ENCODE assay signal across 10 cellular contexts in genomic region chrX:129981207-129981553, GRCh38. TPM values are rescaled to one million over a fixed set of nuclear protein-coding genes. Genes with fewer than 3 reads are reported as not detected.
DNase-seq lines count a peak whose midpoint lies in the region; ATAC-seq, FAIRE-seq and TF ChIP-seq lines count a peak whose summit lies in the region.
"Had no signal": no experiment of that assay in that cellular context is flagged by ENCODE, and none has a peak within 500 bp of the region (broad histone marks: within the 10 kb centered on the region; RNA-seq: fewer than 3 reads in every experiment).

No MANE protein-coding gene starts in this region.

- no peaks in the 10 kb centered on the region for H4K20me1 ChIP-seq in GM12878 (ENCODE audit: control insufficient read depth, insufficient read depth)

- H3K56ac ChIP-seq in mesendoderm (ENCODE audit: low read length), result peak overlapping the region; percentile 76

- H3K9me3 ChIP-seq in GM12878 (replicated peaks; ENCODE audit: control insufficient read depth, insufficient read depth, low read length), result no peaks in the 10 kb centered on the region; the same call in 2 of the 3 replicates
- H3K9me3 ChIP-seq: spleen had no signal

- H4K8ac ChIP-seq in mesendoderm (ENCODE audit: low read depth, low read length), result no peak overlapping the region

- H2BK5ac ChIP-seq in mesendoderm (ENCODE audit: low read length), result no peak overlapping the region

- H4K5ac ChIP-seq in mesendoderm (ENCODE audit: low read length), result no peak overlapping the region

- no peak overlapping the region for H2AFZ ChIP-seq in GM12878 (ENCODE audit: control insufficient read depth, low read depth, low read length)

- TF ChIP-seq EP300 in GM12878 (IDR thresholded peaks at IDR 0.05; ENCODE audit: borderline replicate concordance in 1 of 2, control insufficient read depth in 1 of 2, low read depth in 2 of 2, low read length in 2 of 2), result no peak

- H3K79me1 ChIP-seq in mesendoderm (ENCODE audit: low read length), result no peaks in the 10 kb centered on the region

- no peak overlapping the region for H3K23ac ChIP-seq in mesendoderm (ENCODE audit: low read length)

- CTCF ChIA-PET in GM12878 (lab: Yijun Ruan, JAX), result no interaction called here

- no peak overlapping the region for H2BK15ac ChIP-seq in mesendoderm (replicated peaks; ENCODE audit: low read depth)

- H3K27me3 Mint-ChIP-seq in stimulated activated naive CD8-positive, alpha-beta T cell treated with anti-CD3 and anti-CD28 coated beads, Interleukin-15, Interleukin-2, amounts not matched to agents 100 ng/mL and 50 ng/mL, for 24 hours, result no peaks in the 10 kb centered on the region
- no peaks in the 10 kb centered on the region for H3K27me3 Mint-ChIP-seq in stimulated activated naive CD8-positive, alpha-beta T cell treated with anti-CD3 and anti-CD28 coated beads, Interleukin-15, amount 100 ng/mL, for 72 hours
- peaks cover 6% of the 10 kb centered on the region for H3K27me3 Mint-ChIP-seq in nephron progenitor cell (ENCODE audit: low read depth, poor library complexity)

- no peak for FAIRE-seq in GM12878 (lab: Jason Lieb, UNC)

- no TSS peak for BruUV-seq in GM12878 (replicated peaks; lab: Mats Ljungman, UMichigan)

- H3K36me3 Mint-ChIP-seq in stimulated activated naive CD8-positive, alpha-beta T cell treated with anti-CD3 and anti-CD28 coated beads, Interleukin-15, Interleukin-2, amounts not matched to agents 100 ng/mL and 50 ng/mL, for 24 hours (ENCODE audit: low read depth), result no peaks in the 10 kb centered on the region
- H3K36me3 Mint-ChIP-seq in nephron progenitor cell (ENCODE audit: low read depth), result peaks cover 6% of the 10 kb centered on the region

- intact Hi-C loops in GM12878 (cut with micrococcal nuclease; ENCODE audit: unreplicated experiment), result no loop called here

- TF ChIP-seq RAD21 in GM12878 (IDR thresholded peaks at IDR 0.05; ENCODE audit: insufficient read depth, low read depth, low read length), result no peak

- TF ChIP-seq POLR2A in GM12878 (IDR thresholded peaks at IDR 0.05; ENCODE audit: low read depth, low read length), result no peak

- TF ChIP-seq CTCF in GM12878 (IDR thresholded peaks at IDR 0.05 in 2 of 3, conservative IDR thresholded peaks at IDR 0.05 in 1 of 3; ENCODE audit: control insufficient read depth in 2 of 3, extremely low read depth in 1 of 3, insufficient read depth in 1 of 3, low read depth in 3 of 3, low read length in 3 of 3) (no peak), nephron progenitor cell (IDR thresholded peaks at IDR 0.05) (no peak)

- SMC1A ChIA-PET in GM12878 (lab: Charles Lee; ENCODE audit: uncharacterized antibody, unreplicated experiment), result interaction anchor here (1.5 kb wide), 1 partner anchor 55 kb away, joined by 3 read pairs; no protein-coding TSS in a partner anchor

- H3K4me1 ChIP-seq in GM12878 (ENCODE audit: control insufficient read depth, insufficient read depth, low read length) (peaks cover 5% of the 10 kb centered on the region; the same call in 1 of the 2 replicates), mesendoderm (ENCODE audit: control insufficient read depth, low read depth, low read length) (no peaks in the 10 kb centered on the region)

- H3K4me3 ChIP-seq in GM12878 (peak overlapping the region; percentile 53; the same call in 1 of the 2 replicates), mesendoderm (ENCODE audit: low read length) (no peak overlapping the region)

- no peak overlapping the region for H2AK5ac ChIP-seq in mesendoderm (ENCODE audit: low read length)

- 38% methylated on average over 17 of the region's 17 CpGs for WGBS in GM12878 (ENCODE audit: insufficient coverage, insufficient replicate concordance, low lambda C conversion rate, missing lambda C conversion rate)
- no CpG with 5 or more reads among the region's 17 CpGs for WGBS in mesendoderm (ENCODE audit: extremely low coverage, insufficient coverage, low lambda C conversion rate)

- H3K27ac Mint-ChIP-seq in stimulated activated naive CD8-positive, alpha-beta T cell treated with anti-CD3 and anti-CD28 coated beads, Interleukin-15, Interleukin-2, amounts not matched to agents 100 ng/mL and 50 ng/mL, for 24 hours, result no peak overlapping the region
- peak overlapping the region in 1 of 2 donors; percentile 52 for H3K27ac Mint-ChIP-seq in stimulated activated naive CD8-positive, alpha-beta T cell treated with anti-CD3 and anti-CD28 coated beads, Interleukin-15, amount 100 ng/mL, for 72 hours
- H3K27ac Mint-ChIP-seq in nephron progenitor cell, result no peak overlapping the region

- H3K9ac ChIP-seq in GM12878 (ENCODE audit: control insufficient read depth, insufficient read depth, low read length) (no peak overlapping the region), mesendoderm (ENCODE audit: low read length) (peak overlapping the region; percentile 42)

- POLR2A ChIA-PET in GM12878 (lab: Charles Lee), result interaction anchor here (0.6 to 1.0 kb wide), 3 partner anchors 43 to 87 kb away, joined by 4 to 8 read pairs (median 4); no protein-coding TSS in a partner anchor

- H3K18ac ChIP-seq in mesendoderm (ENCODE audit: low read length), result no peak overlapping the region

- H3K27ac ChIP-seq in GM12878 (ENCODE audit: control insufficient read depth, insufficient read depth), result no peak overlapping the region
- H3K27ac ChIP-seq in mesendoderm (ENCODE audit: low read depth, low read length), result no peak overlapping the region

- H3K4me2 ChIP-seq in GM12878 (ENCODE audit: control insufficient read depth, insufficient read depth) (peak overlapping the region; percentile 74), mesendoderm (ENCODE audit: low read length) (peak overlapping the region; percentile 13)

- no peaks in the 10 kb centered on the region for H3K36me3 ChIP-seq in GM12878 (ENCODE audit: control insufficient read depth in 2 of 2, insufficient read depth in 2 of 2, low read length in 1 of 2)
- H3K36me3 ChIP-seq in mesendoderm (ENCODE audit: control insufficient read depth, insufficient read depth, low read length), result no peaks in the 10 kb centered on the region
- H3K36me3 ChIP-seq: spleen had no signal

- H3K27me3 ChIP-seq in GM12878 (replicated peaks in 1 of 2; ENCODE audit: control insufficient read depth in 2 of 2, insufficient read depth in 2 of 2, low read length in 1 of 2), result no peaks in the 10 kb centered on the region
- peaks cover 1% of the 10 kb centered on the region for H3K27me3 ChIP-seq in mesendoderm (ENCODE audit: insufficient read depth, low read length, poor library complexity)
- H3K27me3 ChIP-seq: spleen had no signal

- no peak overlapping the region for H2BK120ac ChIP-seq in mesendoderm (ENCODE audit: low read depth, low read length)

- in situ Hi-C loops in GM12878 (cut with MboI), result no loop called here

- RAD21 ChIA-PET in GM12878 (lab: Charles Lee; ENCODE audit: unreplicated experiment), result interaction anchor here (0.6 to 1.3 kb wide), 3 partner anchors 20 to 213 kb away, joined by 3 to 5 read pairs (median 3); no protein-coding TSS in a partner anchor

- H3K79me2 ChIP-seq in GM12878 (ENCODE audit: control insufficient read depth, insufficient read depth, low read length) (no peaks in the 10 kb centered on the region), mesendoderm (ENCODE audit: control insufficient read depth, insufficient read depth, low read length) (no peaks in the 10 kb centered on the region)

- H3K4ac ChIP-seq in mesendoderm (ENCODE audit: low read depth, low read length), result no peak overlapping the region

- peak overlapping the region; percentile 76 for H3K4me3 Mint-ChIP-seq in stimulated activated naive CD8-positive, alpha-beta T cell treated with anti-CD3 and anti-CD28 coated beads, Interleukin-15, Interleukin-2, amounts not matched to agents 100 ng/mL and 50 ng/mL, for 24 hours
- no peak overlapping the region for H3K4me3 Mint-ChIP-seq in stimulated activated naive CD8-positive, alpha-beta T cell treated with anti-CD3 and anti-CD28 coated beads, Interleukin-15, amount 100 ng/mL, for 72 hours
- H3K4me3 Mint-ChIP-seq in nephron progenitor cell, result no peak overlapping the region

- no peaks in the 10 kb centered on the region for H3K9me3 Mint-ChIP-seq in stimulated activated naive CD8-positive, alpha-beta T cell treated with anti-CD3 and anti-CD28 coated beads, Interleukin-15, Interleukin-2, amounts not matched to agents 100 ng/mL and 50 ng/mL, for 24 hours
- no peaks in the 10 kb centered on the region for H3K9me3 Mint-ChIP-seq in stimulated activated naive CD8-positive, alpha-beta T cell treated with anti-CD3 and anti-CD28 coated beads, Interleukin-15, amount 100 ng/mL, for 72 hours
- H3K9me3 Mint-ChIP-seq in nephron progenitor cell, result peaks cover 43% of the 10 kb centered on the region

- no peak for ATAC-seq in stimulated activated naive CD8-positive, alpha-beta T cell treated with anti-CD3 and anti-CD28 coated beads, Interleukin-15, amount 100 ng/mL, for 72 hours
- no peak for ATAC-seq in GM12878

- peaks cover 15% of the 10 kb centered on the region for H3K4me1 Mint-ChIP-seq in stimulated activated naive CD8-positive, alpha-beta T cell treated with anti-CD3 and anti-CD28 coated beads, Interleukin-15, Interleukin-2, amounts not matched to agents 100 ng/mL and 50 ng/mL, for 24 hours (ENCODE audit: low read depth)
- peaks cover 13% of the 10 kb centered on the region for H3K4me1 Mint-ChIP-seq in stimulated activated naive CD8-positive, alpha-beta T cell treated with anti-CD3 and anti-CD28 coated beads, Interleukin-15, amount 100 ng/mL, for 72 hours
- H3K4me1 Mint-ChIP-seq in nephron progenitor cell, result peaks cover 28% of the 10 kb centered on the region

- DNase-seq in stimulated activated naive CD8-positive, alpha-beta T cell treated with anti-CD3 and anti-CD28 coated beads, Interleukin-15, amount 100 ng/mL, for 72 hours, result no peak
- DNase-seq in GM12878 (ENCODE audit: low read depth, low spot score) (no peak), mesendoderm (no peak), glomerular visceral epithelial cell (ENCODE audit: extremely low spot score) (no peak), SW 1271 (lab: John Stamatoyannopoulos, UW) (no peak), Kasumi-1 (lab: John Stamatoyannopoulos, UW) (no peak), nephron progenitor cell (no peak)
- DNase-seq: NCI-H2029 treated with DMSO at 0.1 percent for 48 hours had no signal

RNA-seq across cellular contexts. Expression of gene BCORL1, which starts 1.3 kb away (rescaled TPM):
- 4.6 and 5.5 TPM in 2 replicates for total RNA-seq in GM12878 (2013; cell fraction: nucleolus; rRNA removed)
- total RNA-seq in GM12878 (2014; rRNA removed) (0.51 and 0.76 TPM in 2 replicates), GM12878 (2014; rRNA removed; fragmentation: Illumina TruSeq; extraction: Trizol) (0.63 and 0.64 TPM in 2 replicates), GM12878 (2021) (6.1 and 7.2 TPM in 2 replicates)
- 0.55 TPM for polyA plus RNA-seq in GM12878 (2011; ENCODE audit: low read depth)
- polyA plus RNA-seq in GM12878 (2011; rRNA removed) (0.14 and 0.27 TPM in 2 replicates), GM12878 (2014; fragmentation: Illumina TruSeq; extraction: Trizol) (2.3 and 2.9 TPM in 2 replicates), GM12878 (2014; fragmentation: Nextera tagmentation; extraction: Ambion mirVana) (under 1 TPM; 0.16 to 0.22 TPM), GM12878 (2014; rRNA removed) (1.3 and 1.6 TPM in 2 replicates), GM12878 (2016; fragmentation: Nextera tagmentation; extraction: Ambion mirVana) (1 to 10 TPM; 1.4 to 1.7 TPM)
- polyA plus RNA-seq in GM12878 (2011; cell fraction: cytosol; rRNA removed), result 0.33 and 0.63 TPM in 2 replicates
- polyA plus RNA-seq in GM12878 (2011; cell fraction: nucleus; rRNA removed), result 1.5 and 1.6 TPM in 2 replicates
- 1.9 and 2.3 TPM in 2 replicates for polyA plus RNA-seq in GM12878 (2012)
- 0.51 and 1.1 TPM in 2 replicates for polyA minus RNA-seq in GM12878 (2011; rRNA and poly(A)+ RNA removed)
- polyA minus RNA-seq in GM12878 (2011; cell fraction: cytosol; rRNA and poly(A)+ RNA removed), result 1.0 and 1.6 TPM in 2 replicates
- 0.85 and 1.4 TPM in 2 replicates for polyA minus RNA-seq in GM12878 (2011; cell fraction: nucleus; rRNA and poly(A)+ RNA removed)
- 0.70 TPM for polyA plus RNA-seq in mesendoderm (2013, experiment 1 of 2)
- 0.77 TPM for polyA plus RNA-seq in mesendoderm (2013, experiment 2 of 2)
